1 cellular context compared by ENCODE assay signal in the genomic region with DNA sequence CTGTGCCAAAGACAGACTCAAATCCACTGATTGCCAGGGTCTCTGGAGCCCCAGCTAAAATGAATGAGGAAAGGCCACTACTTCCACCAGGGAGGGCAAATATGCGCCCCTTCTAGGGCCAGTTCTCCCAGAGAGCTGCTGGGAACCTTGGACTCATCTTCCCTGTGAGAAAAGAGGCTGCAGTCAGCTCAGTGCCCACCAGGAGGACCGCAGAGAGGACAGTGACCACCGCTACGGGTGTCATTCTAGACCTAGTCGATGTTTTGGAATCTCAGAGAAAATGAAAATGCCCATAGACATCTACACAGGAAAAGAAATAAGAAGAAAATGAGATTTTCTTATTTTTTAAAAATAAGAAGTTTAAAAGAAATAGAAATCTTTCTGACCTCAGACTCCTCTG.
TF ChIP-seq lines count a peak whose summit lies in the region.

No MANE protein-coding gene starts in this region.

TF ChIP-seq in GM23338, 12 proteins besides CTCF, POLR2A, EP300 and RAD21 (continued from another document):
- TF ChIP-seq, protein P1, sequence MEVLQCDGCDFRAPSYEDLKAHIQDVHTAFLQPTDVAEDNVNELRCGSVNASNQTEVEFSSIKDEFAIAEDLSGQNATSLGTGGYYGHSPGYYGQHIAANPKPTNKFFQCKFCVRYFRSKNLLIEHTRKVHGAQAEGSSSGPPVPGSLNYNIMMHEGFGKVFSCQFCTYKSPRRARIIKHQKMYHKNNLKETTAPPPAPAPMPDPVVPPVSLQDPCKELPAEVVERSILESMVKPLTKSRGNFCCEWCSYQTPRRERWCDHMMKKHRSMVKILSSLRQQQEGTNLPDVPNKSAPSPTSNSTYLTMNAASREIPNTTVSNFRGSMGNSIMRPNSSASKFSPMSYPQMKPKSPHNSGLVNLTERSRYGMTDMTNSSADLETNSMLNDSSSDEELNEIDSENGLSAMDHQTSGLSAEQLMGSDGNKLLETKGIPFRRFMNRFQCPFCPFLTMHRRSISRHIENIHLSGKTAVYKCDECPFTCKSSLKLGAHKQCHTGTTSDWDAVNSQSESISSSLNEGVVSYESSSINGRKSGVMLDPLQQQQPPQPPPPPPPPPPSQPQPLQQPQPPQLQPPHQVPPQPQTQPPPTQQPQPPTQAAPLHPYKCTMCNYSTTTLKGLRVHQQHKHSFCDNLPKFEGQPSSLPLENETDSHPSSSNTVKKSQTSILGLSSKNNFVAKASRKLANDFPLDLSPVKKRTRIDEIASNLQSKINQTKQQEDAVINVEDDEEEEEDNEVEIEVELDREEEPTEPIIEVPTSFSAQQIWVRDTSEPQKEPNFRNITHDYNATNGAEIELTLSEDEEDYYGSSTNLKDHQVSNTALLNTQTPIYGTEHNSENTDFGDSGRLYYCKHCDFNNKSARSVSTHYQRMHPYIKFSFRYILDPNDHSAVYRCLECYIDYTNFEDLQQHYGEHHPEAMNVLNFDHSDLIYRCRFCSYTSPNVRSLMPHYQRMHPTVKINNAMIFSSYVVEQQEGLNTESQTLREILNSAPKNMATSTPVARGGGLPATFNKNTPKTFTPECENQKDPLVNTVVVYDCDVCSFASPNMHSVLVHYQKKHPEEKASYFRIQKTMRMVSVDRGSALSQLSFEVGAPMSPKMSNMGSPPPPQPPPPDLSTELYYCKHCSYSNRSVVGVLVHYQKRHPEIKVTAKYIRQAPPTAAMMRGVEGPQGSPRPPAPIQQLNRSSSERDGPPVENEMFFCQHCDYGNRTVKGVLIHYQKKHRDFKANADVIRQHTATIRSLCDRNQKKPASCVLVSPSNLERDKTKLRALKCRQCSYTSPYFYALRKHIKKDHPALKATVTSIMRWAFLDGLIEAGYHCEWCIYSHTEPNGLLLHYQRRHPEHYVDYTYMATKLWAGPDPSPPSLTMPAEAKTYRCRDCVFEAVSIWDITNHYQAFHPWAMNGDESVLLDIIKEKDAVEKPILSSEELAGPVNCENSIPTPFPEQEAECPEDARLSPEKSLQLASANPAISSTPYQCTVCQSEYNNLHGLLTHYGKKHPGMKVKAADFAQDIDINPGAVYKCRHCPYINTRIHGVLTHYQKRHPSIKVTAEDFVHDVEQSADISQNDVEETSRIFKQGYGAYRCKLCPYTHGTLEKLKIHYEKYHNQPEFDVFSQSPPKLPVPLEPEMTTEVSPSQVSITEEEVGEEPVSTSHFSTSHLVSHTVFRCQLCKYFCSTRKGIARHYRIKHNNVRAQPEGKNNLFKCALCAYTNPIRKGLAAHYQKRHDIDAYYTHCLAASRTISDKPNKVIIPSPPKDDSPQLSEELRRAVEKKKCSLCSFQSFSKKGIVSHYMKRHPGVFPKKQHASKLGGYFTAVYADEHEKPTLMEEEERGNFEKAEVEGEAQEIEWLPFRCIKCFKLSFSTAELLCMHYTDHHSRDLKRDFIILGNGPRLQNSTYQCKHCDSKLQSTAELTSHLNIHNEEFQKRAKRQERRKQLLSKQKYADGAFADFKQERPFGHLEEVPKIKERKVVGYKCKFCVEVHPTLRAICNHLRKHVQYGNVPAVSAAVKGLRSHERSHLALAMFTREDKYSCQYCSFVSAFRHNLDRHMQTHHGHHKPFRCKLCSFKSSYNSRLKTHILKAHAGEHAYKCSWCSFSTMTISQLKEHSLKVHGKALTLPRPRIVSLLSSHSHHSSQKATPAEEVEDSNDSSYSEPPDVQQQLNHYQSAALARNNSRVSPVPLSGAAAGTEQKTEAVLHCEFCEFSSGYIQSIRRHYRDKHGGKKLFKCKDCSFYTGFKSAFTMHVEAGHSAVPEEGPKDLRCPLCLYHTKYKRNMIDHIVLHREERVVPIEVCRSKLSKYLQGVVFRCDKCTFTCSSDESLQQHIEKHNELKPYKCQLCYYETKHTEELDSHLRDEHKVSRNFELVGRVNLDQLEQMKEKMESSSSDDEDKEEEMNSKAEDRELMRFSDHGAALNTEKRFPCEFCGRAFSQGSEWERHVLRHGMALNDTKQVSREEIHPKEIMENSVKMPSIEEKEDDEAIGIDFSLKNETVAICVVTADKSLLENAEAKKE (CRISPR knock-in tag; IDR thresholded peaks at IDR 0.05) = no peak
